22 cellular contexts compared by ENCODE assay signal in the genomic region with DNA sequence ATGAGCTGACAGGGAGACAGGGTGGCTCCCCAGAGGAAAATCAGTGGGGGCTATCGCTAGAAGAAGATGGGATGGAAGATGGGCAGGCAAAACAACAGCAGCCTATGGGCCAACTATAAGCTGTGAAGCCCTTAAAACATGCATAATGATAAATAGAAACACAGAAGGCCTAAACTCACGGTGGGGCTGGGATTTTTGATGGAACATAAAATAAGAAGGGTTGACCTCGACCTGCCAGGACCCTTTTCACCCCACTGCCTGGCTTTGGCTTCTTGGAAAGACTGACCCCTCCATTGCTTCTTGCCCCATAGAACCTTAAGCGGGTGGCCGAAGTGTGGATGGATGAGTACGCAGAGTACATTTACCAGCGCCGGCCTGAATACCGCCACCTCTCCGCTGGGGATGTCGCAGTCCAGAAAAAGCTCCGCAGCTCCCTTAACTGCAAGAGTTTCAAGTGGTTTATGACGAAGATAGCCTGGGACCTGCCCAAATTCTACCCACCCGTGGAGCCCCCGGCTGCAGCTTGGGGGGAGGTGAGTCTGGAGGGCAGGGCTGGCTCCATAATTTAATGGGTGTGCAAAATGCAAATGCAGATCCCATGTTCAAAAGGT.
"Had no signal": no experiment of that assay in that cellular context is flagged by ENCODE, and none has a peak within 500 bp of the region (broad histone marks: within the 10 kb centered on the region; RNA-seq: fewer than 3 reads in every experiment).

No MANE protein-coding gene starts in this region.

- H3K27ac ChIP-seq: HL-60, KMS-11, SJSA1, SK-N-MC had no signal

- H3K36me3 Mint-ChIP-seq: IgD-negative memory B cell had no signal

- H3K27ac Mint-ChIP-seq: IgD-negative memory B cell had no signal

- H3K27me3 ChIP-seq: SJSA1 had no signal

- H3K4me3 ChIP-seq: K562, SJSA1, SK-N-MC had no signal

- H3K9ac ChIP-seq: KMS-11 had no signal

- H3K9me3 Mint-ChIP-seq: IgD-negative memory B cell had no signal

- H3K9me3 ChIP-seq: SJSA1 had no signal

- H3K4me3 Mint-ChIP-seq: IgD-negative memory B cell had no signal

- H3K27me3 Mint-ChIP-seq: IgD-negative memory B cell had no signal

- ATAC-seq: K562 had no signal

- DNase-seq: Kasumi-1, MM.1S, NCI-H1092 treated with DMSO at 0.1 percent for 48 hours, NCI-H1436, NCI-H187, NCI-H2029, NCI-H2081 treated with DMSO at 0.1 percent for 48 hours, NCI-H2171, NCI-H226, NCI-H510A, NCI-H524 treated with DMSO at 0.1 percent for 48 hours, NCI-H69, NCI-H774, Right ventricle myocardium superior, RPMI8226, SIG-M5 had no signal
